ENCODE assay signal across 8 cellular contexts in the genomic region with DNA sequence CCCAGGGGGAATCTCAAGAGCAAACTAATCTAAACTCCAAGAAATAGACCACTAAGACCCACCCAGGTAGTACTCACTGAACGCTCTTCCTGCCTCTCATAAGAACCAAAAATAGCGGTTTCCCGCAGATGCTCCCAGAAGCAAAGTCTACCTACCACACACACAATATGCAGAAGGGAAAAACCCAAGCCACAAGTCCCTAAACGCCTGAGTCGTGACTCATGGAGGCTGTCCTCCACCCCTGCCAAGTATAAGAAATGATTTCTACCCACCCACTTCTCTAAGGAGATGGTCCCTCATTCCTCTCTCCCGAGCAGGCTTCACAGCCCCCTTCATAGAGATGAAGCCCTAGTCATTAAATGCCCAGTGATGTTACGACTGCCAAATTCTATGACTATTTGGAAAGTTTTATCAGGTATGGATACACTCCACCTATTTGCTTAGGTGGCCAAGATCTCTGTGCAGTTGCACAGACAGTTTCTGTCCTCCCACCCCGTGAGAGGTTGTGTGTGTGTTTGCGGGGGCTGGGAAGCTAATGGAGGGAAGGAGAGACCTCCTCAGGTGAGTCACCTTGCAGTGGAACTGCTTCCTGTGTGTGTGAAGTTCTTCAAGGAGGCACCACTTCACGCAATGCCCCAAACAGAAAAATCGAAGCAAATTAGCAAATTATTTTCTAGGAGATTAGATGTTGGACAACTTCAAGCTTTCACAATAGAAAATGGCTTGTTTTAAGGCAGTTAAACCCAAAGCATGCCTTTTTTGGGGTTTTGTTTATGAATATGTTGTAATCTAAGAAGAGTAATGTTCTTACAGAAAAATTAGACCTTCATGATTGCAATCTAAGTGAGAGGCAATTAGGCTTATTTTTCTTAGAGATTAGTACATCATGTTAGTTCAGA.
DNase-seq lines count a peak whose midpoint lies in the region; ATAC-seq and TF ChIP-seq lines count a peak whose summit lies in the region.

No MANE protein-coding gene starts in this region.

- no peak for TF ChIP-seq CTCF in GM13977 (IDR thresholded peaks at IDR 0.05; ENCODE audit: extremely low read depth, insufficient read depth, missing control alignments)

- DNase-seq in SK-MEL-5 (ENCODE audit: low read depth, low spot score) (peak; percentile 52), amniotic stem cell (lab: John Stamatoyannopoulos, UW) (peak; percentile 59), islet precursor cell (peak; percentile 91), hippocampal formation (lab: John Stamatoyannopoulos, UW) (no peak), GM13977 (ENCODE audit: low spot score) (no peak)
- DNase-seq in stimulated activated CD4-positive, alpha-beta T cell treated with anti-CD3 and anti-CD28 coated beads, Interleukin-2, amount 100 ng/mL, for 4 hours (ENCODE audit: low read depth): peak; percentile 68

- in situ Hi-C loops in SK-MEL-5 (cut with HindIII; ENCODE audit: low pct_unique_long_range_greater_than_20kb, low sequenced_read_pairs) (no loop called here), GM13977 (cut with MboI; ENCODE audit: low pct_unique_long_range_greater_than_20kb, low sequenced_read_pairs, unreplicated experiment) (no loop called here)

- ATAC-seq in GM21529 (IDR thresholded peaks at IDR 0.05; ENCODE audit: unreplicated experiment) (peak; percentile 49), HG03280 (IDR thresholded peaks at IDR 0.05; ENCODE audit: unreplicated experiment) (no peak)

Comparison
In these comparisons a context has a peak if more than half of its experiments do, and no peak if none do; other contexts are left out.
1. DNase-seq: peak in SK-MEL-5 (single experiment), amniotic stem cell (single experiment), islet precursor cell (single experiment) and stimulated activated CD4-positive, alpha-beta T cell treated with anti-CD3 and anti-CD28 coated beads, Interleukin-2, amount 100 ng/mL, for 4 hours (single experiment); none in hippocampal formation (0 of 2) and GM13977 (single experiment).